ENCODE assay signal across 1 cellular context in the genomic region with DNA sequence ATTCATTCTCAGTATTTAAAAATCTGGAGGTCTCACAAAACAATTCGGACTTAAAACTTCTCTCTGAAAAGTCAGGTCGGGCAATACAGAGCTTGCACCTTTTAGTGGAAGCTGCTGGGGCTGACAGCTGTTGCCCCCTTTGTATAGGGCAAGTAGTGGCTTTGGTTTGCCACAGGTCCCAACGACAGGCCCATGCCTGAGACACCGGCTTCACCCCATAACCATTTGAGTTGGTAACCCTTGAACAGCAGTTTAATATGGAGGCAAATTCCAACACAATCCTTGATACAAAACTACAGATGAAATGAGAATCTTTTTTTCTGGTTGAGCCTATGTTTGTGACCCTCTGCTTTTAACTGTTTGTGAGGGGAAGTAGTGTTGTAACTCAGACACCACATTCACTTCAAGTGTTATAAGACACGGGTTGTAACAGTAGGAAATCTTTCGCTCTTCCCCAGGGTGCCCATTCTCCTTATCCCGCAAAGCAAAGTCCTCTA.
TF ChIP-seq lines count a peak whose summit lies in the region.

No MANE protein-coding gene starts in this region.

TF ChIP-seq in HepG2, 621 proteins besides CTCF, POLR2A, EP300 and RAD21 (continued from another document and continues in another):
- TF ChIP-seq HNF4G (IDR thresholded peaks at IDR 0.05; ENCODE audit: borderline replicate concordance, low read depth, low read length), result 0 out of 2 replicates have a peak, but pooled peaks have one; percentile 22
- TF ChIP-seq HNF4G (CRISPR knock-in tag; IDR thresholded peaks at IDR 0.05; ENCODE audit: borderline replicate concordance, low read depth), result no peak
- TF ChIP-seq ZNF264 (CRISPR knock-in tag; IDR thresholded peaks at IDR 0.05), result 0 out of 2 replicates have a peak, but pooled peaks have one; percentile 18
- peak; percentile 73; the same call in 1 of the 2 replicates for TF ChIP-seq ZC3H4 (CRISPR knock-in tag; IDR thresholded peaks at IDR 0.05; ENCODE audit: borderline replicate concordance)
- no peak for TF ChIP-seq ZNF569 (CRISPR knock-in tag; IDR thresholded peaks at IDR 0.05; ENCODE audit: borderline replicate concordance)
- TF ChIP-seq, protein P1, sequence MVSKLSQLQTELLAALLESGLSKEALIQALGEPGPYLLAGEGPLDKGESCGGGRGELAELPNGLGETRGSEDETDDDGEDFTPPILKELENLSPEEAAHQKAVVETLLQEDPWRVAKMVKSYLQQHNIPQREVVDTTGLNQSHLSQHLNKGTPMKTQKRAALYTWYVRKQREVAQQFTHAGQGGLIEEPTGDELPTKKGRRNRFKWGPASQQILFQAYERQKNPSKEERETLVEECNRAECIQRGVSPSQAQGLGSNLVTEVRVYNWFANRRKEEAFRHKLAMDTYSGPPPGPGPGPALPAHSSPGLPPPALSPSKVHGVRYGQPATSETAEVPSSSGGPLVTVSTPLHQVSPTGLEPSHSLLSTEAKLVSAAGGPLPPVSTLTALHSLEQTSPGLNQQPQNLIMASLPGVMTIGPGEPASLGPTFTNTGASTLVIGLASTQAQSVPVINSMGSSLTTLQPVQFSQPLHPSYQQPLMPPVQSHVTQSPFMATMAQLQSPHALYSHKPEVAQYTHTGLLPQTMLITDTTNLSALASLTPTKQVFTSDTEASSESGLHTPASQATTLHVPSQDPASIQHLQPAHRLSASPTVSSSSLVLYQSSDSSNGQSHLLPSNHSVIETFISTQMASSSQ (IDR thresholded peaks at IDR 0.05; ENCODE audit: low read depth), result no peak
- TF ChIP-seq, protein P1 (CRISPR knock-in tag; IDR thresholded peaks at IDR 0.05; ENCODE audit: borderline replicate concordance), result 0 out of 2 replicates have a peak, but pooled peaks have one; percentile 9
- TF ChIP-seq ZNF652 (CRISPR knock-in tag; IDR thresholded peaks at IDR 0.05; ENCODE audit: borderline replicate concordance, low read depth), result peak; percentile 15; the same call in 1 of the 2 replicates
- TF ChIP-seq ZNF83 (CRISPR knock-in tag; IDR thresholded peaks at IDR 0.05; ENCODE audit: borderline replicate concordance), result no peak
- TF ChIP-seq CAMTA2 (CRISPR knock-in tag; IDR thresholded peaks at IDR 0.05; ENCODE audit: borderline replicate concordance), result no peak
- no peak for TF ChIP-seq SATB2 (CRISPR knock-in tag; IDR thresholded peaks at IDR 0.05)
- 0 out of 2 replicates have a peak, but pooled peaks have one; percentile 33 for TF ChIP-seq ZSCAN21 (CRISPR knock-in tag; IDR thresholded peaks at IDR 0.05; ENCODE audit: borderline replicate concordance)
- peak; percentile 56; the same call in 1 of the 2 replicates for TF ChIP-seq ZNF878 (CRISPR knock-in tag; IDR thresholded peaks at IDR 0.05)
- no peak for TF ChIP-seq MIXL1 (CRISPR knock-in tag; IDR thresholded peaks at IDR 0.05)
- TF ChIP-seq MEIS2 (CRISPR knock-in tag; IDR thresholded peaks at IDR 0.05), result no peak
- TF ChIP-seq ZNF335 (CRISPR knock-in tag; IDR thresholded peaks at IDR 0.05), result 0 out of 2 replicates have a peak, but pooled peaks have one; percentile 38
- 0 out of 2 replicates have a peak, but pooled peaks have one; percentile 14 for TF ChIP-seq ZNF124 (CRISPR knock-in tag; IDR thresholded peaks at IDR 0.05)
- TF ChIP-seq ZNF672 (CRISPR knock-in tag; IDR thresholded peaks at IDR 0.05), result no peak
- TF ChIP-seq, protein P2, sequence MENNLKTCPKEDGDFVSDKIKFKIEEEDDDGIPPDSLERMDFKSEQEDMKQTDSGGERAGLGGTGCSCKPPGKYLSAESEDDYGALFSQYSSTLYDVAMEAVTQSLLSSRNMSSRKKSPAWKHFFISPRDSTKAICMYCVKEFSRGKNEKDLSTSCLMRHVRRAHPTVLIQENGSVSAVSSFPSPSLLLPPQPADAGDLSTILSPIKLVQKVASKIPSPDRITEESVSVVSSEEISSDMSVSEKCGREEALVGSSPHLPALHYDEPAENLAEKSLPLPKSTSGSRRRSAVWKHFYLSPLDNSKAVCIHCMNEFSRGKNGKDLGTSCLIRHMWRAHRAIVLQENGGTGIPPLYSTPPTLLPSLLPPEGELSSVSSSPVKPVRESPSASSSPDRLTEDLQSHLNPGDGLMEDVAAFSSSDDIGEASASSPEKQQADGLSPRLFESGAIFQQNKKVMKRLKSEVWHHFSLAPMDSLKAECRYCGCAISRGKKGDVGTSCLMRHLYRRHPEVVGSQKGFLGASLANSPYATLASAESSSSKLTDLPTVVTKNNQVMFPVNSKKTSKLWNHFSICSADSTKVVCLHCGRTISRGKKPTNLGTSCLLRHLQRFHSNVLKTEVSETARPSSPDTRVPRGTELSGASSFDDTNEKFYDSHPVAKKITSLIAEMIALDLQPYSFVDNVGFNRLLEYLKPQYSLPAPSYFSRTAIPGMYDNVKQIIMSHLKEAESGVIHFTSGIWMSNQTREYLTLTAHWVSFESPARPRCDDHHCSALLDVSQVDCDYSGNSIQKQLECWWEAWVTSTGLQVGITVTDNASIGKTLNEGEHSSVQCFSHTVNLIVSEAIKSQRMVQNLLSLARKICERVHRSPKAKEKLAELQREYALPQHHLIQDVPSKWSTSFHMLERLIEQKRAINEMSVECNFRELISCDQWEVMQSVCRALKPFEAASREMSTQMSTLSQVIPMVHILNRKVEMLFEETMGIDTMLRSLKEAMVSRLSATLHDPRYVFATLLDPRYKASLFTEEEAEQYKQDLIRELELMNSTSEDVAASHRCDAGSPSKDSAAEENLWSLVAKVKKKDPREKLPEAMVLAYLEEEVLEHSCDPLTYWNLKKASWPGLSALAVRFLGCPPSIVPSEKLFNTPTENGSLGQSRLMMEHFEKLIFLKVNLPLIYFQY (CRISPR knock-in tag; IDR thresholded peaks at IDR 0.05; ENCODE audit: borderline replicate concordance), result no peak
- peak; percentile 3; the same call in 1 of the 2 replicates for TF ChIP-seq ZNF317 (CRISPR knock-in tag; IDR thresholded peaks at IDR 0.05)
- TF ChIP-seq RORA (CRISPR knock-in tag; IDR thresholded peaks at IDR 0.05), result 0 out of 2 replicates have a peak, but pooled peaks have one; percentile 70
- TF ChIP-seq, protein P3, sequence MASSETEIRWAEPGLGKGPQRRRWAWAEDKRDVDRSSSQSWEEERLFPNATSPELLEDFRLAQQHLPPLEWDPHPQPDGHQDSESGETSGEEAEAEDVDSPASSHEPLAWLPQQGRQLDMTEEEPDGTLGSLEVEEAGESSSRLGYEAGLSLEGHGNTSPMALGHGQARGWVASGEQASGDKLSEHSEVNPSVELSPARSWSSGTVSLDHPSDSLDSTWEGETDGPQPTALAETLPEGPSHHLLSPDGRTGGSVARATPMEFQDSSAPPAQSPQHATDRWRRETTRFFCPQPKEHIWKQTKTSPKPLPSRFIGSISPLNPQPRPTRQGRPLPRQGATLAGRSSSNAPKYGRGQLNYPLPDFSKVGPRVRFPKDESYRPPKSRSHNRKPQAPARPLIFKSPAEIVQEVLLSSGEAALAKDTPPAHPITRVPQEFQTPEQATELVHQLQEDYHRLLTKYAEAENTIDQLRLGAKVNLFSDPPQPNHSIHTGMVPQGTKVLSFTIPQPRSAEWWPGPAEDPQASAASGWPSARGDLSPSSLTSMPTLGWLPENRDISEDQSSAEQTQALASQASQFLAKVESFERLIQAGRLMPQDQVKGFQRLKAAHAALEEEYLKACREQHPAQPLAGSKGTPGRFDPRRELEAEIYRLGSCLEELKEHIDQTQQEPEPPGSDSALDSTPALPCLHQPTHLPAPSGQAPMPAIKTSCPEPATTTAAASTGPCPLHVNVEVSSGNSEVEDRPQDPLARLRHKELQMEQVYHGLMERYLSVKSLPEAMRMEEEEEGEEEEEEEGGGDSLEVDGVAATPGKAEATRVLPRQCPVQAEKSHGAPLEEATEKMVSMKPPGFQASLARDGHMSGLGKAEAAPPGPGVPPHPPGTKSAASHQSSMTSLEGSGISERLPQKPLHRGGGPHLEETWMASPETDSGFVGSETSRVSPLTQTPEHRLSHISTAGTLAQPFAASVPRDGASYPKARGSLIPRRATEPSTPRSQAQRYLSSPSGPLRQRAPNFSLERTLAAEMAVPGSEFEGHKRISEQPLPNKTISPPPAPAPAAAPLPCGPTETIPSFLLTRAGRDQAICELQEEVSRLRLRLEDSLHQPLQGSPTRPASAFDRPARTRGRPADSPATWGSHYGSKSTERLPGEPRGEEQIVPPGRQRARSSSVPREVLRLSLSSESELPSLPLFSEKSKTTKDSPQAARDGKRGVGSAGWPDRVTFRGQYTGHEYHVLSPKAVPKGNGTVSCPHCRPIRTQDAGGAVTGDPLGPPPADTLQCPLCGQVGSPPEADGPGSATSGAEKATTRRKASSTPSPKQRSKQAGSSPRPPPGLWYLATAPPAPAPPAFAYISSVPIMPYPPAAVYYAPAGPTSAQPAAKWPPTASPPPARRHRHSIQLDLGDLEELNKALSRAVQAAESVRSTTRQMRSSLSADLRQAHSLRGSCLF (CRISPR knock-in tag; IDR thresholded peaks at IDR 0.05; ENCODE audit: borderline replicate concordance), result no peak
- no peak for TF ChIP-seq PHF8 (CRISPR knock-in tag; IDR thresholded peaks at IDR 0.05)
- TF ChIP-seq ZNF749 (CRISPR knock-in tag; IDR thresholded peaks at IDR 0.05; ENCODE audit: borderline replicate concordance), result peak; percentile 29; the same call in 1 of the 2 replicates
- TF ChIP-seq, protein P4, sequence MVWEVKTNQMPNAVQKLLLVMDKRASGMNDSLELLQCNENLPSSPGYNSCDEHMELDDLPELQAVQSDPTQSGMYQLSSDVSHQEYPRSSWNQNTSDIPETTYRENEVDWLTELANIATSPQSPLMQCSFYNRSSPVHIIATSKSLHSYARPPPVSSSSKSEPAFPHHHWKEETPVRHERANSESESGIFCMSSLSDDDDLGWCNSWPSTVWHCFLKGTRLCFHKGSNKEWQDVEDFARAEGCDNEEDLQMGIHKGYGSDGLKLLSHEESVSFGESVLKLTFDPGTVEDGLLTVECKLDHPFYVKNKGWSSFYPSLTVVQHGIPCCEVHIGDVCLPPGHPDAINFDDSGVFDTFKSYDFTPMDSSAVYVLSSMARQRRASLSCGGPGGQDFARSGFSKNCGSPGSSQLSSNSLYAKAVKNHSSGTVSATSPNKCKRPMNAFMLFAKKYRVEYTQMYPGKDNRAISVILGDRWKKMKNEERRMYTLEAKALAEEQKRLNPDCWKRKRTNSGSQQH (CRISPR knock-in tag; IDR thresholded peaks at IDR 0.05; ENCODE audit: low read depth), result peak; percentile 74; the same call in 1 of the 2 replicates
- 0 out of 2 replicates have a peak, but pooled peaks have one; percentile 27 for TF ChIP-seq ZSCAN20 (CRISPR knock-in tag; IDR thresholded peaks at IDR 0.05; ENCODE audit: borderline replicate concordance)
- TF ChIP-seq EEA1 (CRISPR knock-in tag; IDR thresholded peaks at IDR 0.05; ENCODE audit: borderline replicate concordance), result no peak
- TF ChIP-seq BRCA1 (CRISPR knock-in tag; IDR thresholded peaks at IDR 0.05), result no peak
- no peak for TF ChIP-seq BORCS8-MEF2B (CRISPR knock-in tag; IDR thresholded peaks at IDR 0.05)
- 0 out of 2 replicates have a peak, but pooled peaks have one; percentile 8 for TF ChIP-seq HOXA5 (CRISPR knock-in tag; IDR thresholded peaks at IDR 0.05)
- 0 out of 2 replicates have a peak, but pooled peaks have one; percentile 45 for TF ChIP-seq NKX3-1 (CRISPR knock-in tag; IDR thresholded peaks at IDR 0.05)
- TF ChIP-seq, protein P5, sequence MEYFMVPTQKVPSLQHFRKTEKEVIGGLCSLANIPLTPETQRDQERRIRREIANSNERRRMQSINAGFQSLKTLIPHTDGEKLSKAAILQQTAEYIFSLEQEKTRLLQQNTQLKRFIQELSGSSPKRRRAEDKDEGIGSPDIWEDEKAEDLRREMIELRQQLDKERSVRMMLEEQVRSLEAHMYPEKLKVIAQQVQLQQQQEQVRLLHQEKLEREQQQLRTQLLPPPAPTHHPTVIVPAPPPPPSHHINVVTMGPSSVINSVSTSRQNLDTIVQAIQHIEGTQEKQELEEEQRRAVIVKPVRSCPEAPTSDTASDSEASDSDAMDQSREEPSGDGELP (IDR thresholded peaks at IDR 0.05; ENCODE audit: borderline replicate concordance, low read depth), result peak; percentile 42; the same call in 1 of the 2 replicates
- peak; percentile 55; the same call in 1 of the 2 replicates for TF ChIP-seq ZNF468 (CRISPR knock-in tag; IDR thresholded peaks at IDR 0.05)
- TF ChIP-seq, protein P6, sequence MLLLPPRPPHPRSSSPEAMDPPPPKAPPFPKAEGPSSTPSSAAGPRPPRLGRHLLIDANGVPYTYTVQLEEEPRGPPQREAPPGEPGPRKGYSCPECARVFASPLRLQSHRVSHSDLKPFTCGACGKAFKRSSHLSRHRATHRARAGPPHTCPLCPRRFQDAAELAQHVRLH (CRISPR knock-in tag; IDR thresholded peaks at IDR 0.05; ENCODE audit: borderline replicate concordance, low read depth), result 0 out of 2 replicates have a peak, but pooled peaks have one; percentile 8
- TF ChIP-seq, protein P7, sequence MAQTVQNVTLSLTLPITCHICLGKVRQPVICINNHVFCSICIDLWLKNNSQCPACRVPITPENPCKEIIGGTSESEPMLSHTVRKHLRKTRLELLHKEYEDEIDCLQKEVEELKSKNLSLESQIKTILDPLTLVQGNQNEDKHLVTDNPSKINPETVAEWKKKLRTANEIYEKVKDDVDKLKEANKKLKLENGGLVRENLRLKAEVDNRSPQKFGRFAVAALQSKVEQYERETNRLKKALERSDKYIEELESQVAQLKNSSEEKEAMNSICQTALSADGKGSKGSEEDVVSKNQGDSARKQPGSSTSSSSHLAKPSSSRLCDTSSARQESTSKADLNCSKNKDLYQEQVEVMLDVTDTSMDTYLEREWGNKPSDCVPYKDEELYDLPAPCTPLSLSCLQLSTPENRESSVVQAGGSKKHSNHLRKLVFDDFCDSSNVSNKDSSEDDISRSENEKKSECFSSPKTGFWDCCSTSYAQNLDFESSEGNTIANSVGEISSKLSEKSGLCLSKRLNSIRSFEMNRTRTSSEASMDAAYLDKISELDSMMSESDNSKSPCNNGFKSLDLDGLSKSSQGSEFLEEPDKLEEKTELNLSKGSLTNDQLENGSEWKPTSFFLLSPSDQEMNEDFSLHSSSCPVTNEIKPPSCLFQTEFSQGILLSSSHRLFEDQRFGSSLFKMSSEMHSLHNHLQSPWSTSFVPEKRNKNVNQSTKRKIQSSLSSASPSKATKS (CRISPR knock-in tag; IDR thresholded peaks at IDR 0.05), result 0 out of 2 replicates have a peak, but pooled peaks have one; percentile 13
- 0 out of 2 replicates have a peak, but pooled peaks have one; percentile 10 for TF ChIP-seq SIN3B (IDR thresholded peaks at IDR 0.05; ENCODE audit: low read length)
- TF ChIP-seq ZNF556 (CRISPR knock-in tag; IDR thresholded peaks at IDR 0.05; ENCODE audit: borderline replicate concordance), result peak; percentile 24; the same call in 1 of the 2 replicates
- TF ChIP-seq IRF2 (CRISPR knock-in tag; IDR thresholded peaks at IDR 0.05), result no peak
